Comparison of ENCODE assay signal across 7 cellular contexts in the genomic region with DNA sequence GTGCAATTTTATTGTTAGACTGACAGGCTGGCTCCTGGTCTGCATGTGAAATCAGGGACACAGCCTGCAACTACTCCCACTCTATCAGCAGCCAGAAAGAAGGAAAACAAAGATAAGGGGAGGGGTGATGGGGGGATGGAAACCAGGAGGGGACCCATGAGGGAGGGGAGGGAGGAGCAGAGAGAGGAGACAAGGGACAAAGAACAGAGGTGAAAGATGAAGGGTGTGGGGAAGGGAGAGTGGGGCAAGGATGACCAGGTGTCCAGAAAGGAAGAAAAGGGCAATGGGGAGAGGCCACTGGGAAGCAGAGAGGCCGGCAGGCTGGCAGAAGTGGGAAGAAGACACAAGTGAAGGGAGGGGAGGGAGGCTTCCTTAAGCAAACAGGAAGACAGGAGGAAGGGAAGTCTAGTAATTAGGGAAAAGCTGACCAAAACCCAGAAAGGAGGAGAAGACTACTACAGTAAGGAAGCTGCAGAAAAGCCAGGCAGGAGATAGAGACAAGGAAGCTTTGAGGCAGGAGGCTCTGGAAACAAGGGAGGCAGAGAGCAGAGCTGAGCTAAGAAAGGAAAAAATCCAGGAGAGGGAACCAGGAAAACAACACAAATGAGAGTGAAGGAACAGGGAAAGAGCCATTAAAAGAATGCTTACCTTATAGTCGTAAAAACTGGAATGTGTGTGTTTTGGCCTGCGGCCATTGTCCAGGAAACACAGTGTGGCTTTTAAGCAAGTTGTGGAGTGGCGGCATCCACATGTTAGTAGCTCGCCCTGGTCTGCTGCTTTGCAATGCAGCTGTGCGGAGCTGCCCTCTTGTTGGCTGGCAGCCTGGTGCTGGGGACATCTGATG.
A peak's percentile ranks its signal among the peaks of the same experiment; 100 is the strongest.
DNase-seq lines count a peak whose midpoint lies in the region; TF ChIP-seq lines count a peak whose summit lies in the region.

No MANE protein-coding gene starts in this region.

- no peak for TF ChIP-seq EP300 in sigmoid colon (IDR thresholded peaks at IDR 0.05)

- intact Hi-C loops in sigmoid colon (cut with DNase I) = loop anchor here (2.0 to 10.0 kb wide), 3 partner anchors 289 to 931 kb away; no protein-coding TSS in a partner anchor

- DNase-seq in H7 (peak; percentile 50), SJSA1 (ENCODE audit: low read depth in 1 of 2, low spot score in 2 of 2) (peak; percentile 66 to 74), kidney epithelial cell (ENCODE audit: low read depth) (peak; percentile 16), sigmoid colon (no peak), NCI-H1417 treated with DMSO at 0.1 percent for 48 hours (lab: John Stamatoyannopoulos, UW) (no peak), KBM-7 (no peak), occipital lobe (lab: John Stamatoyannopoulos, UW) (no peak)

- H3K36me3 ChIP-seq in H7 (replicated peaks; ENCODE audit: control insufficient read depth, insufficient read depth, low read length) (no peaks in the 10 kb centered on the region), SJSA1 (no peaks in the 10 kb centered on the region), kidney epithelial cell (ENCODE audit: control insufficient read depth, insufficient read depth, low read length) (no peaks in the 10 kb centered on the region), sigmoid colon (no peaks in the 10 kb centered on the region)

- H3K9me3 ChIP-seq in SJSA1 (replicated peaks) (no peaks in the 10 kb centered on the region), sigmoid colon (no peaks in the 10 kb centered on the region)

- peaks cover 18% of the 10 kb centered on the region for H3K4me1 ChIP-seq in SJSA1 (replicated peaks)
- peaks cover 0 to 14% (median 2%) of the 10 kb centered on the region in 4 donors for H3K4me1 ChIP-seq in sigmoid colon

- H3K4me3 ChIP-seq in H7 (ENCODE audit: insufficient read depth, low read depth, low read length) (no peak overlapping the region), SJSA1 (no peak overlapping the region), kidney epithelial cell (ENCODE audit: low read depth, low read length) (no peak overlapping the region), sigmoid colon (no peak overlapping the region)

- TF ChIP-seq CTCF in kidney epithelial cell (IDR thresholded peaks at IDR 0.05; ENCODE audit: insufficient read depth, low read length, poor library complexity, severe bottlenecking) = no peak
- TF ChIP-seq CTCF in sigmoid colon (IDR thresholded peaks at IDR 0.05) = no peak

- no peak for TF ChIP-seq POLR2A in sigmoid colon (IDR thresholded peaks at IDR 0.05)

- 13 to 46% methylated on average over 6 of the region's 6 CpGs for WGBS in sigmoid colon, 2 donors

- in situ Hi-C loops in KBM-7 (cut with MboI; ENCODE audit: low pct_unique_long_range_greater_than_20kb, low sequenced_read_pairs) = no loop called here

- H3K27me3 ChIP-seq in H7 (ENCODE audit: control insufficient read depth, insufficient read depth, low read length) (no peaks in the 10 kb centered on the region), SJSA1 (replicated peaks) (no peaks in the 10 kb centered on the region), kidney epithelial cell (ENCODE audit: control insufficient read depth, insufficient read depth, low read length) (no peaks in the 10 kb centered on the region), sigmoid colon (no peaks in the 10 kb centered on the region)

- H3K27ac ChIP-seq in SJSA1 = no peak overlapping the region
- H3K27ac ChIP-seq in sigmoid colon = peak overlapping the region in 3 of 4 donors; percentile 1 to 34 (median 17)

Comparison
In these comparisons a context has a peak if more than half of its experiments do, and no peak if none do; other contexts are left out.
1. DNase-seq: peak in H7 (single experiment), SJSA1 (2 of 2) and kidney epithelial cell (single experiment); none in sigmoid colon (single experiment), NCI-H1417 treated with DMSO at 0.1 percent for 48 hours (single experiment), KBM-7 (single experiment) and occipital lobe (single experiment).